ENCODE assay signal across 8 cellular contexts in the genomic region with DNA sequence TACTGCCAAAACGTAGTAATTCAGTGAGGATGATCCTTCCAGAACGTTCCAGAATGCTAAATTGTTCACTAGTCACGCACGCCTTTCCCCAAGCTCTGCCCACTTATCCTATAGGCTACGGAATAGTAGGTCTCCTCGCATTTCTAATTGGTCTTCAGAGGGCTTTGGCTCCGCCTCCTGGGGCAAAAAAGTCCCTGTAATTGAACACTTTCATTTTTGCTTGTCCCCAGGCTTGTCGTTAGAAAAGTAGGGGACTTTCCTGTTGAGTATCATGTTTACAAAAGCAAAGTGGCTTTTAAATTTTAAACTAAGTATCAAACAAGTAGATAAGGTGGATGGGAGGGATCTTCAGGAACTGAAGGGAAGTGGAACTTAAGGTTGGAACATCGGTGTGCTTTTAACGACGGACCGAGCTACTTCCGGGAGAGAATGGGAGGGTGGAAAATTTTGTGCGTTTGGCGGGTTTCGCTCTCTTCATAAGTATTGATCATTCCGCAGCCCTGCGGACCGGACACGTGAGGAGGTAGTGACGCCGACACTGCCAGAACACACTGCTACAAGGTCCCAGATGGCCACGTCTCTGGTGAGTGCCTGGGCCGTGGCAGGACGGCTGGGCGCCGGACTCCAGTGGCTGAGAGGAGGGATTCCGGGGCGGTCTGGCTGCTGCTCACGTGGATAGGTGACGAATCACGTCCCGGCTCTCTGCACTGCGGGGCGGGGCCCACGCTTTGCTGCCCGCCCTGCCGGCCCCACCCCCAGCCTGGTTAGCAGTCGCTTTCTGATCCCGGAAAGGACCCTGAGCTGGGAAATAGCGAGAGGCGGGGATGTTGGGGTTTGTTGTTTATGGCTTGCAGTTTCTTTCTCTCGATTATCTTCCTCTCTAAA. TPM values are rescaled to one million over a fixed set of nuclear protein-coding genes. Genes with fewer than 3 reads are reported as not detected.
DNase-seq lines count a peak whose midpoint lies in the region; ATAC-seq, FAIRE-seq and TF ChIP-seq lines count a peak whose summit lies in the region.

A gene (plus strand): TSS at position 406 of the 885 bp plus-strand sequence. CDS start 163 bp downstream, at position 569.

- H3K79me2 ChIP-seq in fibroblast of lung (ENCODE audit: control insufficient read depth, insufficient read depth, low read length), result no peaks in the 10 kb centered on the region

- TF ChIP-seq CTCF in RWPE1 (conservative IDR thresholded peaks at IDR 0.05; ENCODE audit: low read depth) (no peak), fibroblast of lung (conservative IDR thresholded peaks at IDR 0.05 in 1 of 2, IDR thresholded peaks at IDR 0.05 in 1 of 2; ENCODE audit: low read depth in 1 of 2, low read length in 2 of 2) (no peak)

- H3K9ac ChIP-seq in fibroblast of lung (ENCODE audit: insufficient read depth, low read length), result peak within 1 kb of the TSS; percentile 83

- peaks cover 7% of the 10 kb centered on the region for H3K36me3 Mint-ChIP-seq in activated T-helper 17 cell treated with anti-CD3 and anti-CD28 coated beads, Interleukin-2, amount 50 U/mL, for 72 hours (ENCODE audit: low read depth)
- H3K36me3 Mint-ChIP-seq in naive thymus-derived CD4-positive, alpha-beta T cell, result peaks cover 0 to 3% (median 0%) of the 10 kb centered on the region in 5 donors
- H3K36me3 Mint-ChIP-seq in stimulated activated memory B cell treated with anti-CD40 and anti-IgM and Interleukin-4, amounts not matched to agents 10 μg/mL and 1 μg/mL and 100 μg/mL, for 72 hours, result no peaks in the 10 kb centered on the region

- DNase-seq in ELF-1 (ENCODE audit: low read depth, low spot score) (peak; percentile 98), H54 (ENCODE audit: insufficient read length, low spot score) (peak; percentile 70), LoVo (ENCODE audit: low spot score) (peak; percentile 79), RWPE1 (ENCODE audit: low spot score) (peak; percentile 87), fibroblast of lung (ENCODE audit: low read depth in 2 of 2) (peak; percentile 90 to 95)
- peak; percentile 64 to 89 (median 83) for DNase-seq in naive thymus-derived CD4-positive, alpha-beta T cell

- H2AFZ ChIP-seq in fibroblast of lung (ENCODE audit: low read length), result peak within 1 kb of the TSS; percentile 97

- peak within 1 kb of the TSS; percentile 94 for H3K4me3 Mint-ChIP-seq in activated T-helper 17 cell treated with anti-CD3 and anti-CD28 coated beads, Interleukin-2, amount 50 U/mL, for 72 hours
- peak within 1 kb of the TSS; percentile 79 to 98 (median 95) for H3K4me3 Mint-ChIP-seq in naive thymus-derived CD4-positive, alpha-beta T cell
- peak within 1 kb of the TSS; percentile 96 for H3K4me3 Mint-ChIP-seq in stimulated activated memory B cell treated with anti-CD40 and anti-IgM and Interleukin-4, amounts not matched to agents 10 μg/mL and 1 μg/mL and 100 μg/mL, for 72 hours

- H3K27ac ChIP-seq in RWPE1 (peak within 1 kb of the TSS; percentile 86), fibroblast of lung (ENCODE audit: insufficient read depth, low read length) (peak within 1 kb of the TSS; percentile 91)
- peak within 1 kb of the TSS; percentile 87 for H3K27ac ChIP-seq in naive thymus-derived CD4-positive, alpha-beta T cell (ENCODE audit: low read depth, low read length)

- peaks cover 5% of the 10 kb centered on the region for H3K27me3 Mint-ChIP-seq in activated T-helper 17 cell treated with anti-CD3 and anti-CD28 coated beads, Interleukin-2, amount 50 U/mL, for 72 hours
- peaks cover 0 to 19% (median 12%) of the 10 kb centered on the region in 5 donors for H3K27me3 Mint-ChIP-seq in naive thymus-derived CD4-positive, alpha-beta T cell
- no peaks in the 10 kb centered on the region for H3K27me3 Mint-ChIP-seq in stimulated activated memory B cell treated with anti-CD40 and anti-IgM and Interleukin-4, amounts not matched to agents 10 μg/mL and 1 μg/mL and 100 μg/mL, for 72 hours

- FAIRE-seq in H54 (lab: Jason Lieb, UNC), result peak; percentile 89

- H3K4me1 ChIP-seq in fibroblast of lung (ENCODE audit: control insufficient read depth, extremely low read depth, insufficient read depth, low read length), result no peaks in the 10 kb centered on the region
- H3K4me1 ChIP-seq in naive thymus-derived CD4-positive, alpha-beta T cell (ENCODE audit: control insufficient read depth in 2 of 2, insufficient read depth in 2 of 2, low read length in 2 of 2), result peaks cover 0 to 3% of the 10 kb centered on the region in 2 donors

- ATAC-seq in activated T-helper 17 cell treated with anti-CD3 and anti-CD28 coated beads, Interleukin-2, amount 50 U/mL, for 72 hours (replicated peaks), result peak; percentile 97
- ATAC-seq in naive thymus-derived CD4-positive, alpha-beta T cell, result peak; percentile 100
- ATAC-seq in stimulated activated memory B cell treated with anti-CD40 and anti-IgM and Interleukin-4, amounts not matched to agents 10 μg/mL and 1 μg/mL and 100 μg/mL, for 72 hours, result peak; percentile 100

- peaks cover 3% of the 10 kb centered on the region for H3K9me3 Mint-ChIP-seq in activated T-helper 17 cell treated with anti-CD3 and anti-CD28 coated beads, Interleukin-2, amount 50 U/mL, for 72 hours
- H3K9me3 Mint-ChIP-seq in naive thymus-derived CD4-positive, alpha-beta T cell, result peaks cover 0 to 4% (median 0%) of the 10 kb centered on the region in 11 donors
- H3K9me3 Mint-ChIP-seq in stimulated activated memory B cell treated with anti-CD40 and anti-IgM and Interleukin-4, amounts not matched to agents 10 μg/mL and 1 μg/mL and 100 μg/mL, for 72 hours, result peaks cover 2% of the 10 kb centered on the region

- H3K36me3 ChIP-seq in fibroblast of lung (ENCODE audit: control insufficient read depth, insufficient read depth, low read length), result no peaks in the 10 kb centered on the region
- no peaks in the 10 kb centered on the region for H3K36me3 ChIP-seq in naive thymus-derived CD4-positive, alpha-beta T cell (ENCODE audit: control insufficient read depth in 2 of 3, insufficient read depth in 3 of 3, low read length in 3 of 3)

- peak within 1 kb of the TSS; percentile 98 for H3K27ac Mint-ChIP-seq in activated T-helper 17 cell treated with anti-CD3 and anti-CD28 coated beads, Interleukin-2, amount 50 U/mL, for 72 hours
- peak within 1 kb of the TSS; percentile 92 to 99 (median 98) for H3K27ac Mint-ChIP-seq in naive thymus-derived CD4-positive, alpha-beta T cell
- peak within 1 kb of the TSS; percentile 100 for H3K27ac Mint-ChIP-seq in stimulated activated memory B cell treated with anti-CD40 and anti-IgM and Interleukin-4, amounts not matched to agents 10 μg/mL and 1 μg/mL and 100 μg/mL, for 72 hours

- TF ChIP-seq POLR2A in H54 (IDR thresholded peaks at IDR 0.05; ENCODE audit: low read depth, low read length), result peak; percentile 68; the same call in 1 of the 2 replicates

- peak within 1 kb of the TSS; percentile 15 for H3K4me2 ChIP-seq in fibroblast of lung (ENCODE audit: extremely low read depth, insufficient read depth, low read length)

- no peaks in the 10 kb centered on the region for H3K27me3 ChIP-seq in fibroblast of lung (ENCODE audit: control insufficient read depth, insufficient read depth, low read length)
- no peaks in the 10 kb centered on the region for H3K27me3 ChIP-seq in naive thymus-derived CD4-positive, alpha-beta T cell (ENCODE audit: control insufficient read depth in 2 of 2, insufficient read depth in 2 of 2, low read length in 2 of 2)

- CTCF ChIA-PET in RWPE1 (lab: Yijun Ruan, JAX), result no interaction called here
- CTCF ChIA-PET in naive thymus-derived CD4-positive, alpha-beta T cell (lab: Charles Lee), result no interaction called here

- no peaks in the 10 kb centered on the region for H4K20me1 ChIP-seq in fibroblast of lung (ENCODE audit: control insufficient read depth, extremely low read depth, insufficient read depth, low read length)

- intact Hi-C loops in naive thymus-derived CD4-positive, alpha-beta T cell (cut with micrococcal nuclease), result loop anchor here (1.0 to 10.0 kb wide), 11 partner anchors 51 to 1909 kb away; a partner anchor contains a TSS

- POLR2A ChIA-PET in RWPE1 (lab: Yijun Ruan, JAX; ENCODE audit: low non-redundant PET), result interaction anchor here (0.9 kb wide), 1 partner anchor 102 kb away, joined by 4 read pairs; no protein-coding TSS in a partner anchor
- POLR2A ChIA-PET in naive thymus-derived CD4-positive, alpha-beta T cell (lab: Charles Lee), result interaction anchor here (0.5 to 1.4 kb wide), 2 partner anchors 28 to 198 kb away, joined by 4 to 7 read pairs; no protein-coding TSS in a partner anchor

- H3K9me3 ChIP-seq in fibroblast of lung (ENCODE audit: control insufficient read depth, insufficient read depth, low read depth, low read length), result no peaks in the 10 kb centered on the region
- no peaks in the 10 kb centered on the region for H3K9me3 ChIP-seq in naive thymus-derived CD4-positive, alpha-beta T cell (ENCODE audit: control insufficient read depth in 2 of 3, low read length in 3 of 3)

- H3K4me3 ChIP-seq in fibroblast of lung (replicated peaks in 1 of 4; ENCODE audit: control extremely low read depth in 1 of 4, insufficient read depth in 1 of 4, low read depth in 3 of 4, low read length in 4 of 4), result peak within 1 kb of the TSS; percentile 60 to 84 (median 76)
- peak within 1 kb of the TSS; percentile 87 for H3K4me3 ChIP-seq in naive thymus-derived CD4-positive, alpha-beta T cell (ENCODE audit: low read length)

- H3K4me1 Mint-ChIP-seq in activated T-helper 17 cell treated with anti-CD3 and anti-CD28 coated beads, Interleukin-2, amount 50 U/mL, for 72 hours, result no peaks in the 10 kb centered on the region
- H3K4me1 Mint-ChIP-seq in naive thymus-derived CD4-positive, alpha-beta T cell, result peaks cover 0 to 14% (median 8%) of the 10 kb centered on the region in 7 donors
- peaks cover 16% of the 10 kb centered on the region for H3K4me1 Mint-ChIP-seq in stimulated activated memory B cell treated with anti-CD40 and anti-IgM and Interleukin-4, amounts not matched to agents 10 μg/mL and 1 μg/mL and 100 μg/mL, for 72 hours

RNA-seq across cellular contexts. Expression of the gene that starts here (rescaled TPM):
- 10 to 100 TPM in 1 of 2 donors, 1 to 10 TPM in 1; 8.8 to 10.1 TPM for total RNA-seq in activated T-helper 17 cell treated with anti-CD3 and anti-CD28 coated beads, Interleukin-2, amount 50 U/mL, for 72 hours
- total RNA-seq in fibroblast of lung, result 13.5 and 14.6 TPM in 2 replicates
- 9.6 and 10.8 TPM in 2 replicates for polyA plus RNA-seq in fibroblast of lung
- 6.2 and 7.1 TPM in 2 replicates for polyA plus RNA-seq in fibroblast of lung (2012)
- polyA minus RNA-seq in fibroblast of lung (ENCODE audit: low replicate concordance), result 0.11 and 5.0 TPM in 2 replicates
- 10 to 100 TPM in 1 of 5 experiments, 1 to 10 TPM in 4; 5.7 to 13.5 (median 7.7) TPM for total RNA-seq in naive thymus-derived CD4-positive, alpha-beta T cell
- polyA plus RNA-seq in naive thymus-derived CD4-positive, alpha-beta T cell, result 10 to 100 TPM; 12.8 to 20.8 TPM

Comparison
In these comparisons a context has a peak if more than half of its experiments do, and no peak if none do; other contexts are left out.
1. Peak in every context shown above with its lines: DNase-seq, ATAC-seq, H3K4me3 ChIP-seq and H3K27ac ChIP-seq.